Comparison of ENCODE assay signal across 2 cellular contexts in the genomic region with DNA sequence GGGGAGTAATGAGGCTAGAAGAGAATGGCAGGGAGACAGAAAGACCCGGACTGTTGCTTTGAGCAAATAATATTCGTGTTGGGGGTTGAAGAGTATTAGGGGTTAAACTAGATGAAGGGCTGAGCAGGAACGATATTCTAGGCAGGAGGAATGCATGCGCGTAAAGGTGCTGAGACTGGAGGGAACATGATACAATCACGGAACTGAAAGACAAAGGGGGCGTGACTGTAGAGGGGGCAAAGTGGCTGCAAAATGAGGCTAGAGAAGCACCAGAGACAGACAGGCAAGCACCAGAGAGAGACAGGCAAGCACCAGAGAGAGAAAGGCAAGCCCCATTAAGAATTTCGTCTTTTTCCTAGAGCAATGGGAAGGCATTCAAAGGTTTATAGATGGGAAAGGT.
TF ChIP-seq lines count a peak whose summit lies in the region.

No MANE protein-coding gene starts in this region.

TF ChIP-seq in endothelial cell of umbilical vein, 7 proteins besides CTCF, POLR2A, EP300 and RAD21:
- TF ChIP-seq GATA2 (IDR thresholded peaks at IDR 0.05; ENCODE audit: insufficient read depth, insufficient read length, low read depth, low read length) (no peak), POLR2AphosphoS5 (IDR thresholded peaks at IDR 0.05; ENCODE audit: insufficient read depth, low read depth, low read length) (no peak), FOS (IDR thresholded peaks at IDR 0.05; ENCODE audit: borderline replicate concordance, insufficient read depth, low read length) (no peak), EZH2 (IDR thresholded peaks at IDR 0.05; ENCODE audit: borderline replicate concordance, low read depth, low read length, severe bottlenecking) (no peak), MYC (IDR thresholded peaks at IDR 0.05; ENCODE audit: low read depth, low read length) (no peak), JUN (IDR thresholded peaks at IDR 0.05; ENCODE audit: borderline replicate concordance, insufficient read depth, insufficient read length, low read depth) (no peak)
- TF ChIP-seq, protein P1, sequence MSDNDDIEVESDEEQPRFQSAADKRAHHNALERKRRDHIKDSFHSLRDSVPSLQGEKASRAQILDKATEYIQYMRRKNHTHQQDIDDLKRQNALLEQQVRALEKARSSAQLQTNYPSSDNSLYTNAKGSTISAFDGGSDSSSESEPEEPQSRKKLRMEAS (IDR thresholded peaks at IDR 0.05; ENCODE audit: insufficient read depth, insufficient read length): no peak

TF ChIP-seq in HepG2, 621 proteins besides CTCF, POLR2A, EP300 and RAD21:
- TF ChIP-seq ZNF501 (CRISPR knock-in tag; IDR thresholded peaks at IDR 0.05) (no peak), SALL2 (CRISPR knock-in tag; IDR thresholded peaks at IDR 0.05) (no peak), RERE (CRISPR knock-in tag; IDR thresholded peaks at IDR 0.05; ENCODE audit: low read depth) (no peak), HNF4G (IDR thresholded peaks at IDR 0.05; ENCODE audit: borderline replicate concordance, low read depth, low read length) (no peak), HNF4G (CRISPR knock-in tag; IDR thresholded peaks at IDR 0.05; ENCODE audit: borderline replicate concordance, low read depth) (no peak), IRF2 (CRISPR knock-in tag; IDR thresholded peaks at IDR 0.05) (no peak), ZNF205 (CRISPR knock-in tag; IDR thresholded peaks at IDR 0.05) (no peak), ZBTB42 (CRISPR knock-in tag; IDR thresholded peaks at IDR 0.05) (no peak), SAFB2 (CRISPR knock-in tag; IDR thresholded peaks at IDR 0.05; ENCODE audit: borderline replicate concordance, low read depth) (no peak), THYN1 (CRISPR knock-in tag; IDR thresholded peaks at IDR 0.05; ENCODE audit: borderline replicate concordance, low read depth) (no peak), PRPF4 (IDR thresholded peaks at IDR 0.05; ENCODE audit: low read depth, low read length, poor library complexity, severe bottlenecking) (no peak), IKZF1 (IDR thresholded peaks at IDR 0.05) (no peak), ZNF816 (CRISPR knock-in tag; IDR thresholded peaks at IDR 0.05; ENCODE audit: borderline replicate concordance) (no peak), SMARCE1 (IDR thresholded peaks at IDR 0.05; ENCODE audit: borderline replicate concordance) (no peak), ZNF224 (CRISPR knock-in tag; IDR thresholded peaks at IDR 0.05) (no peak), MIXL1 (CRISPR knock-in tag; IDR thresholded peaks at IDR 0.05) (no peak), ZNF580 (CRISPR knock-in tag; IDR thresholded peaks at IDR 0.05; ENCODE audit: borderline replicate concordance, low read depth) (no peak), KAT2B (IDR thresholded peaks at IDR 0.05; ENCODE audit: borderline replicate concordance, low read depth, low read length) (no peak)
TF ChIP-seq in HepG2: peak in this region for 0.
